Comparison of ENCODE assay signal across 9 cellular contexts in the genomic region with DNA sequence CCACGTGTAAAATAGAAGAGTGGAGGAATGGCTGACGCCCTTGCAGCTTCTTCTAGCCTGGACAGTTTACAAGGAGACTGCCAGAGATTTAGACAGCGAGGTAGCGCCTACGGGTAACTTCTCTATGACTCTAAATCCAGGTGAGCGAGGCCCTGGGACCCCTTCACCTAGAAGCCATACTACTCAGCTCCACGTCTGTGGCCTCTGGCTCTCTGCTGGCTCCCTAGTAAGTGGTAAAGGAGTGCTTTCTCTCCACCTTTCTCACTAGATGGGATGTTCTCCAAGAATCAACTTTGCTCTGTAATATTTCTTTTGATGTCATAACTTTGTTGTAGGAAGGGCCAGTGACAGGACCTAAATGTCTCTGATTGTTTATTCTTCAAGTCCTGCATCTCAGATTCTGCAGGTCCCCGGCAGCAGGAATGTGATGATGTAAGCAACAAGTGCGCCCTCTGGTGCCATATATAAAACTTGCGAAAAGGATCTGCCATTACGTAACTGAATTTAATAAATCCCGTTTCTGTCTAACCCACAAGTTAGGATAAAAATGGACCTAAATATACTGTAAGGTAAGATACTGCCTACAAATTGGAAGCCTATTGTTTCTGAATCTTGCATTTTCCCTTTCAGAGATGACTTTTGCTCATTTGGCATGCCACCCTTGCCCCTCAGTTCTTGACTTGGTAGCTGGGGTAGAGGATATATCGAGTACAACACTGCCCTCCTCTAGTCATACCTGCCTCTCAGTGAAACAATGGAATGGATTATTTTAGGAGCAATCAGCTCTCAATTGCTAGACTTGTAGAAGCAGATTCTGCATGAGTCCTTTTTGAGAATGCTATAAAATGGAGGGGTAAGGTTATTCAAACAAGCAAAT. TPM values are rescaled to one million over a fixed set of nuclear protein-coding genes. Genes with fewer than 3 reads are reported as not detected.
DNase-seq lines count a peak whose midpoint lies in the region; ATAC-seq and TF ChIP-seq lines count a peak whose summit lies in the region.
"Had no signal": no experiment of that assay in that cellular context is flagged by ENCODE, and none has a peak within 500 bp of the region (broad histone marks: within the 10 kb centered on the region; RNA-seq: fewer than 3 reads in every experiment).

No MANE protein-coding gene starts in this region.

- TF ChIP-seq CTCF in GM12875 (IDR thresholded peaks at IDR 0.05; ENCODE audit: borderline replicate concordance, insufficient read depth, low read depth, low read length), result peak; percentile 45; the same call in 1 of the 2 replicates

- no peaks in the 10 kb centered on the region for H3K4me1 ChIP-seq in endocrine pancreas (ENCODE audit: control insufficient read depth, insufficient read depth, low read length)

- no peaks in the 10 kb centered on the region for H3K27me3 ChIP-seq in endocrine pancreas (ENCODE audit: control insufficient read depth, insufficient read depth, low read length)

- H3K27me3 Mint-ChIP-seq in T-helper 17 cell, result peaks cover 47% of the 10 kb centered on the region

- no peaks in the 10 kb centered on the region for H3K36me3 ChIP-seq in endocrine pancreas (ENCODE audit: control insufficient read depth, insufficient read depth, low read length)

- H3K4me1 Mint-ChIP-seq in T-helper 17 cell, result peaks cover 7% of the 10 kb centered on the region

- ATAC-seq in T-helper 17 cell (peak; percentile 42), HG02610 (IDR thresholded peaks at IDR 0.05; ENCODE audit: unreplicated experiment) (no peak), HG02970 (IDR thresholded peaks at IDR 0.05; ENCODE audit: low FRiP score, unreplicated experiment) (no peak)

- H3K36me3 Mint-ChIP-seq in T-helper 17 cell (ENCODE audit: low read depth), result peaks cover 3% of the 10 kb centered on the region

- H3K9me3 ChIP-seq in T-helper 17 cell (ENCODE audit: control insufficient read depth, low read length, poor library complexity, severe bottlenecking) (no peaks in the 10 kb centered on the region), endocrine pancreas (ENCODE audit: control insufficient read depth, low read length) (no peaks in the 10 kb centered on the region)

- H3K9ac ChIP-seq in endocrine pancreas (ENCODE audit: control insufficient read depth, insufficient read depth, low read length), result peak overlapping the region; percentile 7

- H3K4me3 Mint-ChIP-seq in T-helper 17 cell, result no peak overlapping the region

- H3K27ac Mint-ChIP-seq in T-helper 17 cell, result no peak overlapping the region

- no peak overlapping the region for H3K4me3 ChIP-seq in GM12875 (ENCODE audit: low read depth, low read length)
- peak overlapping the region; percentile 19 for H3K4me3 ChIP-seq in endocrine pancreas (ENCODE audit: control insufficient read depth, insufficient read depth, low read length)

- DNase-seq in AG20443 (ENCODE audit: low spot score), result peak; percentile 79
- DNase-seq in NCI-H1105 (lab: John Stamatoyannopoulos, UW), result peak; percentile 71
- peak in 1 of 3 donors; percentile 31 for DNase-seq in T-helper 17 cell
- peak; percentile 63 for DNase-seq in middle frontal gyrus (ENCODE audit: extremely low spot score, low spot score)

RNA-seq across cellular contexts. Expression of gene PTPN5, which starts 11.0 kb away (rescaled TPM):
- total RNA-seq in T-helper 17 cell, result not detected
- total RNA-seq: mononuclear cell had no signal
